12 cellular contexts compared by ENCODE assay signal in the genomic region with DNA sequence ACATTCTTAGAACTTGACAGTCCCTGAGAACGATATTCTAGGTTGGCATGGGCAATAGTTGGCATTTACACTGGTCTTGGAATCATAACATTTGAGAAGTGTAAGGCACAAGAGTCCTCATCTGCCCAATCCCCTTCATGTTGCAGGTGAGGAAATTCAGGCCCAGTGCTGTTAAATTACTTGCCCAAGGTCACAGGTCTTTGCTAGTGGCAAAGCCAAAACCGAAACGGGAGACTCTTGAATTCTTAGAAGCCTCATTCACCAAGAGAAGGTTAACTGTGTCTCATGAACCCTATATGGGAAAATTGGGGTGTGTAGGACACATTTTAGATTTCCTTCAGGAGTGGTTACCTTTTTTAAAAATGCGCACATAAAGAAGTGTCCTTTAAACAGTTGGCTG.
A peak's percentile ranks its signal among the peaks of the same experiment; 100 is the strongest.
DNase-seq lines count a peak whose midpoint lies in the region; ATAC-seq and TF ChIP-seq lines count a peak whose summit lies in the region.
"Had no signal": no experiment of that assay in that cellular context is flagged by ENCODE, and none has a peak within 500 bp of the region (broad histone marks: within the 10 kb centered on the region; RNA-seq: fewer than 3 reads in every experiment).

No MANE protein-coding gene starts in this region.

- H2AFZ ChIP-seq in SU-DHL-6 (ENCODE audit: low read depth, low read length, severe bottlenecking) = no peak overlapping the region

- peaks cover 29% of the 10 kb centered on the region; the same call in 1 of the 2 replicates for H3K36me3 ChIP-seq in SU-DHL-6 (ENCODE audit: low read length)

- peaks cover 100% of the 10 kb centered on the region for H3K79me2 ChIP-seq in SU-DHL-6 (ENCODE audit: insufficient read depth, low read length)

- no peaks in the 10 kb centered on the region for H3K9me3 ChIP-seq in SU-DHL-6 (ENCODE audit: insufficient read depth, low read length)

- no peak for ATAC-seq in stimulated activated naive CD8-positive, alpha-beta T cell treated with anti-CD3 and anti-CD28 coated beads, Interleukin-15, Interleukin-2, amounts not matched to agents 100 U/mL and 50 U/mL, for 24 hours
- ATAC-seq in effector memory CD8-positive, alpha-beta T cell (replicated peaks) = no peak
- ATAC-seq in HG03469 (IDR thresholded peaks at IDR 0.05; ENCODE audit: unreplicated experiment) = no peak
- ATAC-seq in HG02884 (IDR thresholded peaks at IDR 0.05; ENCODE audit: unreplicated experiment) = no peak

- H3K27ac ChIP-seq in SU-DHL-6 (ENCODE audit: low read depth, low read length) = no peak overlapping the region

- H3K27me3 Mint-ChIP-seq in stimulated activated naive CD8-positive, alpha-beta T cell treated with anti-CD3 and anti-CD28 coated beads, Interleukin-15, Interleukin-2, amounts not matched to agents 100 ng/mL and 50 ng/mL, for 24 hours = no peaks in the 10 kb centered on the region
- no peaks in the 10 kb centered on the region for H3K27me3 Mint-ChIP-seq in effector memory CD8-positive, alpha-beta T cell

- peak overlapping the region; percentile 18 for H3K4me2 ChIP-seq in SU-DHL-6 (ENCODE audit: low read depth, low read length, poor library complexity, severe bottlenecking)

- peaks cover 76% of the 10 kb centered on the region for H3K4me1 Mint-ChIP-seq in stimulated activated naive CD8-positive, alpha-beta T cell treated with anti-CD3 and anti-CD28 coated beads, Interleukin-15, Interleukin-2, amounts not matched to agents 100 ng/mL and 50 ng/mL, for 24 hours (ENCODE audit: low read depth)
- H3K4me1 Mint-ChIP-seq in effector memory CD8-positive, alpha-beta T cell (ENCODE audit: low read depth in 2 of 2) = peaks cover 46 to 74% of the 10 kb centered on the region in 2 donors

- DNase-seq in stimulated activated naive CD8-positive, alpha-beta T cell treated with anti-CD3 and anti-CD28 coated beads, Interleukin-15, Interleukin-2, amounts not matched to agents 100 U/mL and 50 U/mL, for 24 hours = no peak
- DNase-seq in effector memory CD8-positive, alpha-beta T cell = no peak
- DNase-seq in retina = no peak
- DNase-seq in NCI-H2107 treated with DMSO at 0.1 percent for 48 hours (lab: John Stamatoyannopoulos, UW; ENCODE audit: unreplicated experiment) = no peak
- DNase-seq: cerebellar nuclear complex, NCI-H2081 treated with DMSO at 0.1 percent for 48 hours, NCI-H69 had no signal

- peaks cover 12% of the 10 kb centered on the region for H3F3A ChIP-seq in SU-DHL-6 (ENCODE audit: insufficient read depth)

- no peaks in the 10 kb centered on the region for H3K9me2 ChIP-seq in SU-DHL-6 (replicated peaks; ENCODE audit: insufficient read depth, low read length)

- TF ChIP-seq CTCF in SU-DHL-6 (IDR thresholded peaks at IDR 0.05; ENCODE audit: insufficient read depth, low read length, poor library complexity, severe bottlenecking) = no peak

- H3K36me3 Mint-ChIP-seq in stimulated activated naive CD8-positive, alpha-beta T cell treated with anti-CD3 and anti-CD28 coated beads, Interleukin-15, Interleukin-2, amounts not matched to agents 100 ng/mL and 50 ng/mL, for 24 hours (ENCODE audit: low read depth) = peaks cover 68% of the 10 kb centered on the region
- H3K36me3 Mint-ChIP-seq in effector memory CD8-positive, alpha-beta T cell (ENCODE audit: insufficient read depth) = peaks cover 3% of the 10 kb centered on the region

- peak overlapping the region; percentile 71 for H3K27ac Mint-ChIP-seq in stimulated activated naive CD8-positive, alpha-beta T cell treated with anti-CD3 and anti-CD28 coated beads, Interleukin-15, Interleukin-2, amounts not matched to agents 100 ng/mL and 50 ng/mL, for 24 hours
- peak overlapping the region; percentile 89 to 92 for H3K27ac Mint-ChIP-seq in effector memory CD8-positive, alpha-beta T cell

- H3K4me3 Mint-ChIP-seq in stimulated activated naive CD8-positive, alpha-beta T cell treated with anti-CD3 and anti-CD28 coated beads, Interleukin-15, Interleukin-2, amounts not matched to agents 100 ng/mL and 50 ng/mL, for 24 hours = peak overlapping the region; percentile 13
- H3K4me3 Mint-ChIP-seq in effector memory CD8-positive, alpha-beta T cell = peak overlapping the region; percentile 71 to 79

- H3K27me3 ChIP-seq in SU-DHL-6 (ENCODE audit: low read length) = no peaks in the 10 kb centered on the region

- no peak overlapping the region for H3K9ac ChIP-seq in SU-DHL-6 (ENCODE audit: low read length)

- no peak overlapping the region for H3K4me3 ChIP-seq in SU-DHL-6 (ENCODE audit: insufficient read depth, low read length, poor library complexity, severe bottlenecking)

- no peaks in the 10 kb centered on the region for H3K9me3 Mint-ChIP-seq in stimulated activated naive CD8-positive, alpha-beta T cell treated with anti-CD3 and anti-CD28 coated beads, Interleukin-15, Interleukin-2, amounts not matched to agents 100 ng/mL and 50 ng/mL, for 24 hours
- H3K9me3 Mint-ChIP-seq in effector memory CD8-positive, alpha-beta T cell = no peaks in the 10 kb centered on the region
- H3K9me3 Mint-ChIP-seq: neural crest cell had no signal

- H4K20me1 ChIP-seq in SU-DHL-6 (ENCODE audit: low read depth, low read length) = peaks cover 82% of the 10 kb centered on the region
